In genomic region chr19:17266975-17267788, GRCh38 we compare ENCODE assay signal across 8 cellular contexts. TPM values are rescaled to one million over a fixed set of nuclear protein-coding genes. Genes with fewer than 3 reads are reported as not detected.
DNase-seq lines count a peak whose midpoint lies in the region; ATAC-seq and TF ChIP-seq lines count a peak whose summit lies in the region.

TSS of gene BABAM1 (plus strand) at chr19:17267443. CDS start at chr19:17268807, 1,364 bp downstream.

- no peaks in the 10 kb centered on the region for H3K9me3 ChIP-seq in prostate gland

- DNase-seq in NCI-H187 (lab: John Stamatoyannopoulos, UW), result peak; percentile 44 to 75
- DNase-seq in T-helper 2 cell, result peak; percentile 70 to 99 (median 92)
- peak; percentile 91 for DNase-seq in left ventricle myocardium superior
- DNase-seq in prostate gland (ENCODE audit: low spot score), result peak; percentile 98

- intact Hi-C loops in left ventricle myocardium superior (cut with micrococcal nuclease) (no loop called here), prostate gland (cut with DNase I) (loop anchor here (2.0 kb wide), 1 partner anchor 20 kb away; no protein-coding TSS in a partner anchor)

- TF ChIP-seq POLR2A in prostate gland (IDR thresholded peaks at IDR 0.05), result peak; percentile 16

- peak; percentile 89 for ATAC-seq in GM18498 (IDR thresholded peaks at IDR 0.05; ENCODE audit: unreplicated experiment)
- ATAC-seq in HG02938 (IDR thresholded peaks at IDR 0.05; ENCODE audit: unreplicated experiment), result peak; percentile 89
- peak; percentile 97 for ATAC-seq in left ventricle myocardium superior

- peak within 1 kb of the TSS; percentile 75 for H3K27ac ChIP-seq in angular gyrus (ENCODE audit: low read depth, low read length)
- H3K27ac ChIP-seq in prostate gland, result peak within 1 kb of the TSS; percentile 66 to 70
- no peak within 1 kb of the TSS for H3K27ac ChIP-seq in urinary bladder (ENCODE audit: low read depth)

- H3K27me3 ChIP-seq in prostate gland (replicated peaks; ENCODE audit: insufficient read depth), result no peaks in the 10 kb centered on the region

- peak in 1 of 4 experiments; percentile 8 for TF ChIP-seq CTCF in prostate gland (IDR thresholded peaks at IDR 0.05)

- WGBS in prostate gland, result under 1% methylated on average over 27 of the region's 27 CpGs
- WGBS in urinary bladder, result under 1% methylated on average over 27 of the region's 27 CpGs

- H3K4me1 ChIP-seq in prostate gland (replicated peaks), result no peaks in the 10 kb centered on the region
- H3K4me1 ChIP-seq in urinary bladder (ENCODE audit: insufficient read depth), result peaks cover 2% of the 10 kb centered on the region

- H3K4me3 ChIP-seq in prostate gland (peak within 1 kb of the TSS; percentile 64 to 81), urinary bladder (ENCODE audit: low read depth, low read length) (peak within 1 kb of the TSS; percentile 61)

- H3K36me3 ChIP-seq in prostate gland (no peaks in the 10 kb centered on the region), urinary bladder (ENCODE audit: insufficient read depth) (no peaks in the 10 kb centered on the region)

RNA-seq across cellular contexts. Expression of gene BABAM1, which starts in this region (rescaled TPM):
- total RNA-seq in left ventricle myocardium superior, result 82.0 TPM
- 10 to 100 TPM; 80.0 to 81.6 TPM for total RNA-seq in prostate gland
- 46.2 TPM for total RNA-seq in urinary bladder
- polyA plus RNA-seq in urinary bladder, result 78.2 TPM
